23 cellular contexts compared by ENCODE assay signal in genomic region chr15:49320337-49320736, GRCh38.
DNase-seq lines count a peak whose midpoint lies in the region; ATAC-seq and TF ChIP-seq lines count a peak whose summit lies in the region.
"Had no signal": no experiment of that assay in that cellular context is flagged by ENCODE, and none has a peak within 500 bp of the region (broad histone marks: within the 10 kb centered on the region; RNA-seq: fewer than 3 reads in every experiment).

No MANE protein-coding gene starts in this region.

- no peak for TF ChIP-seq CTCF in CD14-positive monocyte (IDR thresholded peaks at IDR 0.05)
- TF ChIP-seq CTCF in lower lobe of right lung (IDR thresholded peaks at IDR 0.05): no peak
- no peak for TF ChIP-seq CTCF in A673 (conservative IDR thresholded peaks at IDR 0.05; ENCODE audit: low read depth, low read length)

- H3K4me1 ChIP-seq in CD4-positive, CD25-positive, alpha-beta regulatory T cell (ENCODE audit: control insufficient read depth, insufficient read depth, low read length, poor library complexity, severe bottlenecking): no peaks in the 10 kb centered on the region
- peaks cover 10% of the 10 kb centered on the region for H3K4me1 ChIP-seq in lower lobe of right lung
- peaks cover 13% of the 10 kb centered on the region for H3K4me1 ChIP-seq in A673 (ENCODE audit: insufficient read depth, low read length, poor library complexity, severe bottlenecking)

- H3K27me3 Mint-ChIP-seq in CD14-positive monocyte (ENCODE audit: low read depth in 3 of 3): no peaks in the 10 kb centered on the region
- no peaks in the 10 kb centered on the region for H3K27me3 Mint-ChIP-seq in CD4-positive, CD25-positive, alpha-beta regulatory T cell
- H3K27me3 Mint-ChIP-seq: B cell; CD4-positive, alpha-beta memory T cell had no signal

- no peak overlapping the region for H3K27ac ChIP-seq in CD4-positive, CD25-positive, alpha-beta regulatory T cell (ENCODE audit: insufficient read depth, low read length, poor library complexity, severe bottlenecking)
- peak overlapping the region; percentile 33 for H3K27ac ChIP-seq in lower lobe of right lung
- H3K27ac ChIP-seq in A673 (ENCODE audit: low read depth, low read length, poor library complexity, severe bottlenecking): no peak overlapping the region
- H3K27ac ChIP-seq: GM23248 had no signal

- peaks cover 0 to 4% (median 1%) of the 10 kb centered on the region in 7 donors for H3K9me3 Mint-ChIP-seq in CD14-positive monocyte
- peaks cover 0 to 2% (median 0%) of the 10 kb centered on the region in 7 donors for H3K9me3 Mint-ChIP-seq in CD4-positive, CD25-positive, alpha-beta regulatory T cell

- no peaks in the 10 kb centered on the region for H3K9me3 ChIP-seq in CD4-positive, CD25-positive, alpha-beta regulatory T cell (ENCODE audit: control insufficient read depth in 2 of 2, low read length in 2 of 2)
- H3K9me3 ChIP-seq in lower lobe of right lung (no peaks in the 10 kb centered on the region), A673 (ENCODE audit: low read depth, low read length, poor library complexity, severe bottlenecking) (no peaks in the 10 kb centered on the region)

- CTCF ChIA-PET in A673 (lab: Charles Lee): no interaction called here

- BruUV-seq in A673 (replicated peaks; lab: Mats Ljungman, UMichigan): no TSS peak

- no peaks in the 10 kb centered on the region for H3K27me3 ChIP-seq in CD4-positive, CD25-positive, alpha-beta regulatory T cell (ENCODE audit: control insufficient read depth, insufficient read depth, low read length)
- H3K27me3 ChIP-seq in lower lobe of right lung (ENCODE audit: low read depth) (no peaks in the 10 kb centered on the region), H7 (ENCODE audit: control insufficient read depth, insufficient read depth, low read length) (no peaks in the 10 kb centered on the region), A673 (replicated peaks; ENCODE audit: insufficient read depth, low read depth, low read length, poor library complexity) (no peaks in the 10 kb centered on the region)

- H3K36me3 Mint-ChIP-seq in CD14-positive monocyte: peaks cover 45 to 49% of the 10 kb centered on the region in 2 donors
- H3K36me3 Mint-ChIP-seq in CD4-positive, CD25-positive, alpha-beta regulatory T cell: peaks cover 37% of the 10 kb centered on the region

- no peak for ATAC-seq in CD4-positive, CD25-positive, alpha-beta regulatory T cell (ENCODE audit: low read depth in 2 of 2)
- ATAC-seq in lower lobe of right lung (peak; percentile 54), HG02610 (IDR thresholded peaks at IDR 0.05; ENCODE audit: unreplicated experiment) (no peak)
- ATAC-seq: HCT116, HepG2 had no signal

- POLR2A ChIA-PET in A673 (lab: Charles Lee; ENCODE audit: low non-redundant PET): no interaction called here

- H3K4me3 ChIP-seq in CD4-positive, CD25-positive, alpha-beta regulatory T cell (ENCODE audit: low read depth, low read length): no peak overlapping the region
- no peak overlapping the region for H3K4me3 ChIP-seq in lower lobe of right lung
- no peak overlapping the region for H3K4me3 ChIP-seq in H7 (ENCODE audit: insufficient read depth, low read depth, low read length)
- no peak overlapping the region for H3K4me3 ChIP-seq in A673 (ENCODE audit: low read depth, low read length, poor library complexity, severe bottlenecking)
- H3K4me3 ChIP-seq: GM23248 had no signal

- peaks cover 29% of the 10 kb centered on the region for H3K36me3 ChIP-seq in CD4-positive, CD25-positive, alpha-beta regulatory T cell (ENCODE audit: control insufficient read depth, insufficient read depth, low read length)
- H3K36me3 ChIP-seq in lower lobe of right lung: peaks cover 24% of the 10 kb centered on the region
- no peaks in the 10 kb centered on the region for H3K36me3 ChIP-seq in H7 (replicated peaks; ENCODE audit: control insufficient read depth, insufficient read depth, low read length)
- no peaks in the 10 kb centered on the region for H3K36me3 ChIP-seq in A673 (ENCODE audit: insufficient read depth, low read length, poor library complexity, severe bottlenecking)

- intact Hi-C loops in CD14-positive monocyte (cut with micrococcal nuclease): no loop called here
- intact Hi-C loops in lower lobe of right lung (cut with DNase I): no loop called here
- intact Hi-C loops in A673 (cut with micrococcal nuclease; ENCODE audit: unreplicated experiment): no loop called here

- peak overlapping the region in 5 of 7 donors; percentile 11 to 64 (median 50) for H3K27ac Mint-ChIP-seq in CD14-positive monocyte
- H3K27ac Mint-ChIP-seq in CD4-positive, CD25-positive, alpha-beta regulatory T cell: peak overlapping the region in 2 of 3 donors; percentile 6 to 70
- H3K27ac Mint-ChIP-seq: B cell had no signal

- peaks cover 20% of the 10 kb centered on the region for H3K4me1 Mint-ChIP-seq in CD14-positive monocyte
- peaks cover 0 to 13% (median 4%) of the 10 kb centered on the region in 4 donors for H3K4me1 Mint-ChIP-seq in CD4-positive, CD25-positive, alpha-beta regulatory T cell
- H3K4me1 Mint-ChIP-seq: B cell had no signal

- no peak overlapping the region for H3K4me3 Mint-ChIP-seq in CD14-positive monocyte
- H3K4me3 Mint-ChIP-seq in CD4-positive, CD25-positive, alpha-beta regulatory T cell: no peak overlapping the region
- H3K4me3 Mint-ChIP-seq: B cell; CD4-positive, alpha-beta memory T cell had no signal

- no peak for DNase-seq in CD14-positive monocyte (ENCODE audit: low spot score)
- DNase-seq in CD4-positive, CD25-positive, alpha-beta regulatory T cell: no peak
- peak; percentile 40 for DNase-seq in NOMO-1 treated with dmso at 0.1 percent for 144 hours (lab: John Stamatoyannopoulos, UW; ENCODE audit: unreplicated experiment)
- DNase-seq in lower lobe of right lung: no peak
- no peak for DNase-seq in H7
- no peak for DNase-seq in A673 (ENCODE audit: low spot score)
- DNase-seq: CD4-positive, alpha-beta memory T cell; DMS153; GDM1; GM23248; KBM-7; NCI-H1048; NCI-H1436; NCI-H1930; NCI-H226; NCI-H524; NCI-H82; SHP77 treated with DMSO at 0.1 percent for 48 hours; T-helper 2 cell had no signal

Comparison
In these comparisons a context has a peak if more than half of its experiments do, and no peak if none do; other contexts are left out.
1. ATAC-seq: peak in lower lobe of right lung (2 of 2); none in CD4-positive, CD25-positive, alpha-beta regulatory T cell (0 of 2) and HG02610 (single experiment).